Comparison of ENCODE assay signal across 9 cellular contexts in the genomic region with DNA sequence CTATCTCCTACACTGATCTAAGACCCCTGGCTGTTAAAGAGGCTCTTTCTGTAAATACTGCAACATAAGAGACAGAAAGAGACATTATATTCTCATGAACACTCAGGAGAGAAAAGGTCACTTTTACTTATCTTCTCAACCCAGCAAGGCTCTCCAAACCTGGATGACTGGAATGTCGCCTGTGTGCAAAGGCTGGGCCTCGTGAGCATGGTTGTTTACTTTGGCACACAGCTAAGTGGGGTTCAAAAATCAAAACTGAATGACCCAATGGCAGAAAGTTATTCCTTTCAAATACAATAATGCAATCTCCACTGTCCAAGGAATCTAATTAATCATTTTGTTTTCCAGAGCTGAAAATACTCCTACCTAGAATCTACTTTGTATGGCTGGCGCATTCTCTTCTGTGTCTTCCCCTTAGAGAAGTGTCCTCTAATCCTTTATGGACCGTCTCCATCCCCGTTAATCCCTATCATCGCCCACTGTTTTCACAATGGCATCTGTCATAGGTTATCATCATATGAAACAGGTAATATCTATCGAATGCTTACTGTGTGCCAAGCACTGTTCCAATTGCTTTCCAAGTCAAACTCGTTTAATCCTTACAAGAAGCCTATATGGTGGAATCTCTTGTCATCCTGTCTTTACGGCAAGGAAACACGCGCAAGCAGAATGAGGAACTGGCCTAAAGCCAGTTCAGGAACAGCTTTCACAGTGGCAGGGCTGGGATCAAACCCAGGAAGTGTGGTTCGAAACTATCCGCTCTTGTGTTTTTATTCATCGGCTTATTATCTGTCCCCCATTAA. TPM values are rescaled to one million over a fixed set of nuclear protein-coding genes. Genes with fewer than 3 reads are reported as not detected.
DNase-seq lines count a peak whose midpoint lies in the region; ATAC-seq lines count a peak whose summit lies in the region.
"Had no signal": no experiment of that assay in that cellular context is flagged by ENCODE, and none has a peak within 500 bp of the region (broad histone marks: within the 10 kb centered on the region; RNA-seq: fewer than 3 reads in every experiment).

No MANE protein-coding gene starts in this region.

- H3K4me1 Mint-ChIP-seq in activated CD4-positive, alpha-beta T cell treated with anti-CD3 and anti-CD28 coated beads, Interleukin-2, amount 10 ng/mL, durations not matched to agents 24 days and 14 days: peaks cover 44% of the 10 kb centered on the region
- H3K4me1 Mint-ChIP-seq in stimulated activated naive B cell treated with anti-CD40 and anti-IgM and Interleukin-4, amounts not matched to agents 10 μg/mL and 1 μg/mL and 100 μg/mL, for 72 hours: peaks cover 31 to 63% of the 10 kb centered on the region in 2 donors

- peaks cover 34% of the 10 kb centered on the region for H3K36me3 Mint-ChIP-seq in activated CD4-positive, alpha-beta T cell treated with anti-CD3 and anti-CD28 coated beads, Interleukin-2, amount 10 ng/mL, durations not matched to agents 24 days and 14 days (ENCODE audit: low read depth)
- peaks cover 17 to 32% of the 10 kb centered on the region in 2 donors for H3K36me3 Mint-ChIP-seq in stimulated activated naive B cell treated with anti-CD40 and anti-IgM and Interleukin-4, amounts not matched to agents 10 μg/mL and 1 μg/mL and 100 μg/mL, for 72 hours

- H3K27ac Mint-ChIP-seq in activated CD4-positive, alpha-beta T cell treated with anti-CD3 and anti-CD28 coated beads, Interleukin-2, amount 10 ng/mL, durations not matched to agents 24 days and 14 days: peak overlapping the region; percentile 79
- H3K27ac Mint-ChIP-seq in stimulated activated naive B cell treated with anti-CD40 and anti-IgM and Interleukin-4, amounts not matched to agents 10 μg/mL and 1 μg/mL and 100 μg/mL, for 72 hours: peak overlapping the region; percentile 1

- peak; percentile 64 for DNase-seq in activated CD4-positive, alpha-beta T cell treated with anti-CD3 and anti-CD28 coated beads, Interleukin-2, amount 10 ng/mL, durations not matched to agents 24 days and 14 days
- no peak for DNase-seq in activated CD4-positive, alpha-beta T cell treated with anti-CD3 and anti-CD28 coated beads for 4 hours
- DNase-seq in UCSD-AML1 (lab: John Stamatoyannopoulos, UW; ENCODE audit: unreplicated experiment): peak; percentile 28
- no peak for DNase-seq in stimulated activated naive B cell treated with anti-CD40 and anti-IgM and Interleukin-4, amounts not matched to agents 10 μg/mL and 1 μg/mL and 100 μg/mL, for 72 hours
- DNase-seq in NCI-H187 treated with DMSO at 0.1 percent for 48 hours (lab: John Stamatoyannopoulos, UW): no peak

- ATAC-seq in stimulated activated naive B cell treated with anti-CD40 and anti-IgM and Interleukin-4, amounts not matched to agents 10 μg/mL and 1 μg/mL and 100 μg/mL, for 72 hours (replicated peaks): no peak
- ATAC-seq in HG02798 (IDR thresholded peaks at IDR 0.05; ENCODE audit: poor library complexity, unreplicated experiment) (no peak), HG02759 (IDR thresholded peaks at IDR 0.05; ENCODE audit: unreplicated experiment) (no peak)

- intact Hi-C loops in activated CD4-positive, alpha-beta T cell treated with anti-CD3 and anti-CD28 coated beads, Interleukin-2, amount 10 ng/mL, durations not matched to agents 24 days and 14 days (cut with micrococcal nuclease): loop anchor here (2.0 to 10.0 kb wide), 2 partner anchors 31 to 105 kb away; a partner anchor contains a TSS

- H3K36me3 ChIP-seq in iPS-18a (ENCODE audit: control insufficient read depth, low read depth, low read length): no peaks in the 10 kb centered on the region

- H3K4me3 ChIP-seq in iPS-18a (ENCODE audit: low read length): peak overlapping the region; percentile 93

- H3K4me1 ChIP-seq in iPS-18a (ENCODE audit: control insufficient read depth, low read depth, low read length): no peaks in the 10 kb centered on the region

- no peaks in the 10 kb centered on the region for H3K27me3 Mint-ChIP-seq in activated CD4-positive, alpha-beta T cell treated with anti-CD3 and anti-CD28 coated beads, Interleukin-2, amount 10 ng/mL, durations not matched to agents 24 days and 14 days
- H3K27me3 Mint-ChIP-seq in stimulated activated naive B cell treated with anti-CD40 and anti-IgM and Interleukin-4, amounts not matched to agents 10 μg/mL and 1 μg/mL and 100 μg/mL, for 72 hours: no peaks in the 10 kb centered on the region

- no peaks in the 10 kb centered on the region for H3K9me3 Mint-ChIP-seq in activated CD4-positive, alpha-beta T cell treated with anti-CD3 and anti-CD28 coated beads, Interleukin-2, amount 10 ng/mL, durations not matched to agents 24 days and 14 days
- no peaks in the 10 kb centered on the region for H3K9me3 Mint-ChIP-seq in stimulated activated naive B cell treated with anti-CD40 and anti-IgM and Interleukin-4, amounts not matched to agents 10 μg/mL and 1 μg/mL and 100 μg/mL, for 72 hours

- H3K4me3 Mint-ChIP-seq in activated CD4-positive, alpha-beta T cell treated with anti-CD3 and anti-CD28 coated beads, Interleukin-2, amount 10 ng/mL, durations not matched to agents 24 days and 14 days: peak overlapping the region; percentile 99
- H3K4me3 Mint-ChIP-seq in stimulated activated naive B cell treated with anti-CD40 and anti-IgM and Interleukin-4, amounts not matched to agents 10 μg/mL and 1 μg/mL and 100 μg/mL, for 72 hours: peak overlapping the region; percentile 100

- no peak overlapping the region for H3K27ac ChIP-seq in iPS-18a (ENCODE audit: low read length)

- no peaks in the 10 kb centered on the region for H3K9me3 ChIP-seq in iPS-18a (ENCODE audit: control insufficient read depth, low read depth, low read length)

- no peaks in the 10 kb centered on the region for H3K27me3 ChIP-seq in iPS-18a (ENCODE audit: control insufficient read depth, insufficient read depth, low read length)

- H3K9ac ChIP-seq in iPS-18a (ENCODE audit: low read length): no peak overlapping the region

RNA-seq across cellular contexts. Expression of a gene that starts 1.3 kb away (rescaled TPM):
- total RNA-seq in activated CD4-positive, alpha-beta T cell treated with anti-CD3 and anti-CD28 coated beads, Interleukin-2, amount 10 ng/mL, durations not matched to agents 24 days and 14 days: 10.6 and 10.9 TPM in 2 replicates

RNA-seq across cellular contexts. Expression of a gene that starts 32.9 kb away (rescaled TPM):
- 19.1 and 22.1 TPM in 2 replicates for total RNA-seq in activated CD4-positive, alpha-beta T cell treated with anti-CD3 and anti-CD28 coated beads, Interleukin-2, amount 10 ng/mL, durations not matched to agents 24 days and 14 days
- total RNA-seq: SK-MEL-5 had no signal

RNA-seq across cellular contexts. Expression of a gene that starts 44.4 kb away (rescaled TPM):
- 11.0 and 11.6 TPM in 2 replicates for total RNA-seq in activated CD4-positive, alpha-beta T cell treated with anti-CD3 and anti-CD28 coated beads, Interleukin-2, amount 10 ng/mL, durations not matched to agents 24 days and 14 days

Comparison
In these comparisons a context has a peak if more than half of its experiments do, and no peak if none do; other contexts are left out.
1. DNase-seq: peak in activated CD4-positive, alpha-beta T cell treated with anti-CD3 and anti-CD28 coated beads, Interleukin-2, amount 10 ng/mL, durations not matched to agents 24 days and 14 days (single experiment) and UCSD-AML1 (single experiment); none in activated CD4-positive, alpha-beta T cell treated with anti-CD3 and anti-CD28 coated beads for 4 hours (0 of 2), stimulated activated naive B cell treated with anti-CD40 and anti-IgM and Interleukin-4, amounts not matched to agents 10 μg/mL and 1 μg/mL and 100 μg/mL, for 72 hours (single experiment) and NCI-H187 treated with DMSO at 0.1 percent for 48 hours (single experiment).